ENCODE assay signal across 1 cellular context in the genomic region with DNA sequence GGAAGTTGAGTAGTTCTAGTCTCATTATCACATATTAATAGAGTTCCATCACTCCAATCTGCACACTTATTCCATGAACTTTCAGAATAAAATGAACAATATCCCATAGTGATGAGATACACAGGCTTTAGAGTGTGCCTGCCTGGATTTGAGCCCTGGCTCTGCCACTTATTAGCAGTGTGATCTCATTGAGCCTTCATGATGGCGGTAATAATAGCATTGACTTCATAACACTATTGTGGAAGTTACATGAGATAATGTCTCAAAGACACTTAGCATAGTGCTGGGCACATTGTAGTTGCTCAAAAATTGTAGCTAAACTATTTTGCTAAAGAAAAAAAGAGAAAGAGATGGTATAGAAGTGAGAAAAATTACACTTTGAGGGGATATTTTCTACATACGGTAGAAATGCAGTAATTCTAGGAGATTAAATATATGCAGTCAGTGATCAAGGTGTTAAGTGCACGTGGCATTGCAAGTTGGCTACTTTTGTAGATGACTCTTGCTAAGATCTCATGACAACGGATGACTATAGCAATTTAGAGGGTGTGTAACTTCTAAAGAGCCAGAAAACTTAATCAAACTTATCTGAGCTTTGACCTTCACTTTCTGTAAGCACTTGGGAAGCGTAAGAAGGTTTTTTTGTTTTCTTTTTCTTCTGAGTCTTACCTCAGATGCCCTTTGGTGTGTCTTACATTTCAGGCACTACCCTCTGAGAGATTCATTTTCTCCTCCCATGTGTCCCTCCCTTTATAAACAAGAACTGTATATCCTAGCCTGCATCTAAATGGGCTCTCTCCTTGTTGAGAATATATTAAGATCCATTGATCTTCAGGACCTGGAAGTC.
TF ChIP-seq lines count a peak whose summit lies in the region.

No MANE protein-coding gene starts in this region.

TF ChIP-seq in GM23338, 12 proteins besides CTCF, POLR2A, EP300 and RAD21 (continued from another document):
- TF ChIP-seq, protein P1, sequence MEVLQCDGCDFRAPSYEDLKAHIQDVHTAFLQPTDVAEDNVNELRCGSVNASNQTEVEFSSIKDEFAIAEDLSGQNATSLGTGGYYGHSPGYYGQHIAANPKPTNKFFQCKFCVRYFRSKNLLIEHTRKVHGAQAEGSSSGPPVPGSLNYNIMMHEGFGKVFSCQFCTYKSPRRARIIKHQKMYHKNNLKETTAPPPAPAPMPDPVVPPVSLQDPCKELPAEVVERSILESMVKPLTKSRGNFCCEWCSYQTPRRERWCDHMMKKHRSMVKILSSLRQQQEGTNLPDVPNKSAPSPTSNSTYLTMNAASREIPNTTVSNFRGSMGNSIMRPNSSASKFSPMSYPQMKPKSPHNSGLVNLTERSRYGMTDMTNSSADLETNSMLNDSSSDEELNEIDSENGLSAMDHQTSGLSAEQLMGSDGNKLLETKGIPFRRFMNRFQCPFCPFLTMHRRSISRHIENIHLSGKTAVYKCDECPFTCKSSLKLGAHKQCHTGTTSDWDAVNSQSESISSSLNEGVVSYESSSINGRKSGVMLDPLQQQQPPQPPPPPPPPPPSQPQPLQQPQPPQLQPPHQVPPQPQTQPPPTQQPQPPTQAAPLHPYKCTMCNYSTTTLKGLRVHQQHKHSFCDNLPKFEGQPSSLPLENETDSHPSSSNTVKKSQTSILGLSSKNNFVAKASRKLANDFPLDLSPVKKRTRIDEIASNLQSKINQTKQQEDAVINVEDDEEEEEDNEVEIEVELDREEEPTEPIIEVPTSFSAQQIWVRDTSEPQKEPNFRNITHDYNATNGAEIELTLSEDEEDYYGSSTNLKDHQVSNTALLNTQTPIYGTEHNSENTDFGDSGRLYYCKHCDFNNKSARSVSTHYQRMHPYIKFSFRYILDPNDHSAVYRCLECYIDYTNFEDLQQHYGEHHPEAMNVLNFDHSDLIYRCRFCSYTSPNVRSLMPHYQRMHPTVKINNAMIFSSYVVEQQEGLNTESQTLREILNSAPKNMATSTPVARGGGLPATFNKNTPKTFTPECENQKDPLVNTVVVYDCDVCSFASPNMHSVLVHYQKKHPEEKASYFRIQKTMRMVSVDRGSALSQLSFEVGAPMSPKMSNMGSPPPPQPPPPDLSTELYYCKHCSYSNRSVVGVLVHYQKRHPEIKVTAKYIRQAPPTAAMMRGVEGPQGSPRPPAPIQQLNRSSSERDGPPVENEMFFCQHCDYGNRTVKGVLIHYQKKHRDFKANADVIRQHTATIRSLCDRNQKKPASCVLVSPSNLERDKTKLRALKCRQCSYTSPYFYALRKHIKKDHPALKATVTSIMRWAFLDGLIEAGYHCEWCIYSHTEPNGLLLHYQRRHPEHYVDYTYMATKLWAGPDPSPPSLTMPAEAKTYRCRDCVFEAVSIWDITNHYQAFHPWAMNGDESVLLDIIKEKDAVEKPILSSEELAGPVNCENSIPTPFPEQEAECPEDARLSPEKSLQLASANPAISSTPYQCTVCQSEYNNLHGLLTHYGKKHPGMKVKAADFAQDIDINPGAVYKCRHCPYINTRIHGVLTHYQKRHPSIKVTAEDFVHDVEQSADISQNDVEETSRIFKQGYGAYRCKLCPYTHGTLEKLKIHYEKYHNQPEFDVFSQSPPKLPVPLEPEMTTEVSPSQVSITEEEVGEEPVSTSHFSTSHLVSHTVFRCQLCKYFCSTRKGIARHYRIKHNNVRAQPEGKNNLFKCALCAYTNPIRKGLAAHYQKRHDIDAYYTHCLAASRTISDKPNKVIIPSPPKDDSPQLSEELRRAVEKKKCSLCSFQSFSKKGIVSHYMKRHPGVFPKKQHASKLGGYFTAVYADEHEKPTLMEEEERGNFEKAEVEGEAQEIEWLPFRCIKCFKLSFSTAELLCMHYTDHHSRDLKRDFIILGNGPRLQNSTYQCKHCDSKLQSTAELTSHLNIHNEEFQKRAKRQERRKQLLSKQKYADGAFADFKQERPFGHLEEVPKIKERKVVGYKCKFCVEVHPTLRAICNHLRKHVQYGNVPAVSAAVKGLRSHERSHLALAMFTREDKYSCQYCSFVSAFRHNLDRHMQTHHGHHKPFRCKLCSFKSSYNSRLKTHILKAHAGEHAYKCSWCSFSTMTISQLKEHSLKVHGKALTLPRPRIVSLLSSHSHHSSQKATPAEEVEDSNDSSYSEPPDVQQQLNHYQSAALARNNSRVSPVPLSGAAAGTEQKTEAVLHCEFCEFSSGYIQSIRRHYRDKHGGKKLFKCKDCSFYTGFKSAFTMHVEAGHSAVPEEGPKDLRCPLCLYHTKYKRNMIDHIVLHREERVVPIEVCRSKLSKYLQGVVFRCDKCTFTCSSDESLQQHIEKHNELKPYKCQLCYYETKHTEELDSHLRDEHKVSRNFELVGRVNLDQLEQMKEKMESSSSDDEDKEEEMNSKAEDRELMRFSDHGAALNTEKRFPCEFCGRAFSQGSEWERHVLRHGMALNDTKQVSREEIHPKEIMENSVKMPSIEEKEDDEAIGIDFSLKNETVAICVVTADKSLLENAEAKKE (CRISPR knock-in tag; IDR thresholded peaks at IDR 0.05) = no peak
- no peak for TF ChIP-seq STAT1 (IDR thresholded peaks at IDR 0.05; ENCODE audit: unreplicated experiment)
